Comparison of ENCODE assay signal across 8 cellular contexts in genomic region chr12:69739287-69740191, GRCh38. TPM values are rescaled to one million over a fixed set of nuclear protein-coding genes. Genes with fewer than 3 reads are reported as not detected.
A peak's percentile ranks its signal among the peaks of the same experiment; 100 is the strongest.
DNase-seq lines count a peak whose midpoint lies in the region; ATAC-seq, FAIRE-seq and TF ChIP-seq lines count a peak whose summit lies in the region.

No MANE protein-coding gene starts in this region.

- peak overlapping the region; percentile 97 for H3K27ac Mint-ChIP-seq in Caco-2 (ENCODE audit: unreplicated experiment)
- peak overlapping the region; percentile 62 for H3K27ac Mint-ChIP-seq in activated T-cell treated with anti-CD3 and anti-CD28 coated beads, Interleukin-2, amount 50 U/mL, for 72 hours
- peak overlapping the region; percentile 53 to 95 (median 89) for H3K27ac Mint-ChIP-seq in naive thymus-derived CD8-positive, alpha-beta T cell

- no peaks in the 10 kb centered on the region for H3K36me3 ChIP-seq in Caco-2 (ENCODE audit: control insufficient read depth, insufficient read depth, low read length)
- no peaks in the 10 kb centered on the region for H3K36me3 ChIP-seq in PC-3 (ENCODE audit: low read depth, low read length)

- peak; percentile 64 to 81 for DNase-seq in Caco-2
- DNase-seq in HTR-8/SVneo (ENCODE audit: insufficient read length, low spot score) = peak; percentile 38
- peak; percentile 51 for DNase-seq in PC-3
- peak; percentile 57 to 61 for DNase-seq in activated T-cell treated with anti-CD3 and anti-CD28 coated beads, Interleukin-2, amount 50 U/mL, for 72 hours
- DNase-seq in fibroblast of peridontal ligament (ENCODE audit: extremely low read depth) = peak; percentile 3
- peak; percentile 40 to 88 (median 80) for DNase-seq in naive thymus-derived CD8-positive, alpha-beta T cell
- DNase-seq in stimulated activated naive CD4-positive, alpha-beta T cell (lab: John Stamatoyannopoulos, UW) = peak; percentile 64 to 75 (median 68)

- H3K27me3 ChIP-seq in Caco-2 (replicated peaks; ENCODE audit: control insufficient read depth, insufficient read depth, low read length) (no peaks in the 10 kb centered on the region), PC-3 (ENCODE audit: low read length) (no peaks in the 10 kb centered on the region)

- peak overlapping the region; percentile 78 for H3K4me2 ChIP-seq in PC-3 (ENCODE audit: low read length)

- no peaks in the 10 kb centered on the region for H3K27me3 Mint-ChIP-seq in Caco-2 (ENCODE audit: insufficient read depth, unreplicated experiment)
- H3K27me3 Mint-ChIP-seq in activated T-cell treated with anti-CD3 and anti-CD28 coated beads, Interleukin-2, amount 50 U/mL, for 72 hours (ENCODE audit: low read depth) = peaks cover 10% of the 10 kb centered on the region
- peaks cover 0 to 4% (median 1%) of the 10 kb centered on the region in 5 donors for H3K27me3 Mint-ChIP-seq in naive thymus-derived CD8-positive, alpha-beta T cell

- CTCF ChIA-PET in Caco-2 (lab: Charles Lee) (interaction anchor here (0.6 kb wide), 1 partner anchor 12 kb away, joined by 3 read pairs; no protein-coding TSS in a partner anchor), PC-3 (lab: Charles Lee) (interaction anchor here (0.7 kb wide), 1 partner anchor 75 kb away, joined by 5 read pairs; no protein-coding TSS in a partner anchor)

- peak overlapping the region; percentile 83 for H2AFZ ChIP-seq in PC-3 (ENCODE audit: low read length)

- peaks cover 37% of the 10 kb centered on the region for H3K79me2 ChIP-seq in PC-3 (ENCODE audit: low read length)

- peak; percentile 37 for ATAC-seq in GM21423 (IDR thresholded peaks at IDR 0.05; ENCODE audit: unreplicated experiment)
- peak; percentile 37 for ATAC-seq in PC-3
- ATAC-seq in activated T-cell treated with anti-CD3 and anti-CD28 coated beads, Interleukin-2, amount 50 U/mL, for 72 hours (replicated peaks in 1 of 2) = peak; percentile 35 to 37
- peak; percentile 53 to 69 for ATAC-seq in naive thymus-derived CD8-positive, alpha-beta T cell

- no peak for TF ChIP-seq CTCF in Caco-2 (IDR thresholded peaks at IDR 0.05; ENCODE audit: insufficient read depth in 1 of 2, low read depth in 1 of 2, low read length in 1 of 2, severe bottlenecking in 1 of 2, unreplicated experiment in 1 of 2)
- no peak for TF ChIP-seq CTCF in PC-3 (conservative IDR thresholded peaks at IDR 0.05; ENCODE audit: low read depth, low read length)

- H3K9me3 Mint-ChIP-seq in Caco-2 (ENCODE audit: unreplicated experiment) = no peaks in the 10 kb centered on the region
- H3K9me3 Mint-ChIP-seq in activated T-cell treated with anti-CD3 and anti-CD28 coated beads, Interleukin-2, amount 50 U/mL, for 72 hours = no peaks in the 10 kb centered on the region
- H3K9me3 Mint-ChIP-seq in naive thymus-derived CD8-positive, alpha-beta T cell = no peaks in the 10 kb centered on the region

- H3K4me1 ChIP-seq in Caco-2 (peaks cover 15% of the 10 kb centered on the region; the same call in 1 of the 2 replicates), PC-3 (ENCODE audit: insufficient read depth, low read length) (peaks cover 19% of the 10 kb centered on the region)

- H3K36me3 Mint-ChIP-seq in Caco-2 (ENCODE audit: insufficient read depth, unreplicated experiment) = no peaks in the 10 kb centered on the region
- peaks cover 0 to 3% of the 10 kb centered on the region in 2 donors for H3K36me3 Mint-ChIP-seq in activated T-cell treated with anti-CD3 and anti-CD28 coated beads, Interleukin-2, amount 50 U/mL, for 72 hours (ENCODE audit: insufficient read depth in 2 of 2)
- no peaks in the 10 kb centered on the region for H3K36me3 Mint-ChIP-seq in naive thymus-derived CD8-positive, alpha-beta T cell

- H3K4me3 ChIP-seq in Caco-2 (ENCODE audit: low read depth, low read length) (peak overlapping the region; percentile 90), PC-3 (ENCODE audit: low read length) (peak overlapping the region; percentile 87)

- BruUV-seq in Caco-2 (replicated peaks; lab: Mats Ljungman, UMichigan) (TSS peak; percentile 75), PC-3 (replicated peaks; lab: Mats Ljungman, UMichigan) (TSS peak; percentile 32)

- intact Hi-C loops in Caco-2 (cut with micrococcal nuclease; ENCODE audit: unreplicated experiment) = loop anchor here (10.0 kb wide), 1 partner anchor 405 kb away; no protein-coding TSS in a partner anchor
- intact Hi-C loops in PC-3 (cut with micrococcal nuclease) = loop anchor here (2.0 to 5.0 kb wide), 2 partner anchors 51 to 72 kb away; no protein-coding TSS in a partner anchor

- H3F3A ChIP-seq in PC-3 (ENCODE audit: low read length, unreplicated experiment) = no peaks in the 10 kb centered on the region

- POLR2A ChIA-PET in Caco-2 (lab: Charles Lee) = interaction anchor here (0.5 to 0.6 kb wide), 2 partner anchors 322 to 350 kb away, joined by 3 to 7 read pairs; no protein-coding TSS in a partner anchor
- POLR2A ChIA-PET in PC-3 (lab: Charles Lee; ENCODE audit: unreplicated experiment) = interaction anchor here (0.5 to 0.7 kb wide), 2 partner anchors 40 to 139 kb away, joined by 3 read pairs; no protein-coding TSS in a partner anchor
- POLR2A ChIA-PET in naive thymus-derived CD8-positive, alpha-beta T cell (lab: Charles Lee) = interaction anchor here (0.9 to 1.4 kb wide), 5 partner anchors 9 to 1925 kb away, joined by 3 to 4 read pairs (median 3); partner anchors contain the start of genes CPSF6 and THAP2

- peak overlapping the region; percentile 94 for H3K4me3 Mint-ChIP-seq in Caco-2 (ENCODE audit: unreplicated experiment)
- H3K4me3 Mint-ChIP-seq in activated T-cell treated with anti-CD3 and anti-CD28 coated beads, Interleukin-2, amount 50 U/mL, for 72 hours = peak overlapping the region; percentile 78 to 88
- peak overlapping the region; percentile 75 to 90 (median 88) for H3K4me3 Mint-ChIP-seq in naive thymus-derived CD8-positive, alpha-beta T cell

- H3K9me3 ChIP-seq in Caco-2 (no peaks in the 10 kb centered on the region), PC-3 (ENCODE audit: low read length) (no peaks in the 10 kb centered on the region)

- H3K9ac ChIP-seq in PC-3 (ENCODE audit: low read length) = peak overlapping the region; percentile 63

- peaks cover 10% of the 10 kb centered on the region for H3K4me1 Mint-ChIP-seq in Caco-2 (ENCODE audit: low read depth, unreplicated experiment)
- peaks cover 30% of the 10 kb centered on the region for H3K4me1 Mint-ChIP-seq in activated T-cell treated with anti-CD3 and anti-CD28 coated beads, Interleukin-2, amount 50 U/mL, for 72 hours (ENCODE audit: low read depth)
- H3K4me1 Mint-ChIP-seq in naive thymus-derived CD8-positive, alpha-beta T cell = peaks cover 10 to 36% (median 26%) of the 10 kb centered on the region in 4 donors

- no peaks in the 10 kb centered on the region for H3K9me2 ChIP-seq in PC-3 (replicated peaks; ENCODE audit: low read length)

- peak; percentile 13 for FAIRE-seq in HTR-8/SVneo (lab: Jason Lieb, UNC)

- peak overlapping the region; percentile 21 for H3K27ac ChIP-seq in PC-3 (ENCODE audit: low read length)

- H4K20me1 ChIP-seq in PC-3 (ENCODE audit: low read length) = peaks cover 8% of the 10 kb centered on the region; the same call in 1 of the 2 replicates

RNA-seq across cellular contexts. Expression of gene RAB3IP, which starts 0.9 kb away (rescaled TPM):
- total RNA-seq in Caco-2 (2022) (70.8 and 82.5 TPM in 2 replicates), PC-3 (2014; rRNA removed) (22.2 and 28.6 TPM in 2 replicates)
- total RNA-seq in activated T-cell treated with anti-CD3 and anti-CD28 coated beads, Interleukin-2, amount 50 U/mL, for 72 hours = 10 to 100 TPM; 37.8 to 38.7 TPM
- total RNA-seq in naive thymus-derived CD8-positive, alpha-beta T cell = 10 to 100 TPM; 27.3 to 37.9 TPM
- polyA plus RNA-seq in naive thymus-derived CD8-positive, alpha-beta T cell = 10 to 100 TPM; 34.4 to 38.8 (median 37.6) TPM

RNA-seq across cellular contexts. Expression of gene BEST3, which starts 40.4 kb away (rescaled TPM):
- total RNA-seq in Caco-2 (2022) (1.3 and 1.5 TPM in 2 replicates), PC-3 (2014; rRNA removed) (0.55 TPM in 1 of 2 replicates, not detected in the other)
- not detected for total RNA-seq in activated T-cell treated with anti-CD3 and anti-CD28 coated beads, Interleukin-2, amount 50 U/mL, for 72 hours
- total RNA-seq in naive thymus-derived CD8-positive, alpha-beta T cell = not detected
- polyA plus RNA-seq in naive thymus-derived CD8-positive, alpha-beta T cell = not detected

Comparison
In these comparisons a context has a peak if more than half of its experiments do, and no peak if none do; other contexts are left out.
1. Peak in every context shown above with its lines: DNase-seq, ATAC-seq, H3K4me3 ChIP-seq and H3K27ac ChIP-seq.
2. DNase-seq: peak in every context shown above with its lines; median percentile 80 in naive thymus-derived CD8-positive, alpha-beta T cell; 72 in Caco-2; 68 in stimulated activated naive CD4-positive, alpha-beta T cell; 59 in activated T-cell treated with anti-CD3 and anti-CD28 coated beads, Interleukin-2, amount 50 U/mL, for 72 hours; 51 in PC-3; 38 in HTR-8/SVneo; 3 in fibroblast of peridontal ligament.